Comparison of ENCODE assay signal across 12 cellular contexts in genomic region chr3:48408823-48409281, GRCh38. TPM values are rescaled to one million over a fixed set of nuclear protein-coding genes. Genes with fewer than 3 reads are reported as not detected.
A peak's percentile ranks its signal among the peaks of the same experiment; 100 is the strongest.
DNase-seq lines count a peak whose midpoint lies in the region; ATAC-seq, FAIRE-seq and TF ChIP-seq lines count a peak whose summit lies in the region.
"Had no signal": no experiment of that assay in that cellular context is flagged by ENCODE, and none has a peak within 500 bp of the region (broad histone marks: within the 10 kb centered on the region; RNA-seq: fewer than 3 reads in every experiment).

No MANE protein-coding gene starts in this region.

- peaks cover 15% of the 10 kb centered on the region for H3K27me3 Mint-ChIP-seq in GM23338 (ENCODE audit: insufficient read depth, low read depth, poor library complexity)
- H3K27me3 Mint-ChIP-seq: IgD-negative memory B cell had no signal

- no peaks in the 10 kb centered on the region for H3K27me3 ChIP-seq in GM06990 (replicated peaks; ENCODE audit: control insufficient read depth, insufficient read depth, low read length)
- H3K27me3 ChIP-seq in GM23338 (ENCODE audit: insufficient read depth): no peaks in the 10 kb centered on the region
- no peaks in the 10 kb centered on the region for H3K27me3 ChIP-seq in pancreas
- H3K27me3 ChIP-seq: neutrophil had no signal

- no peak overlapping the region for H3K4me3 Mint-ChIP-seq in GM23338
- H3K4me3 Mint-ChIP-seq: IgD-negative memory B cell had no signal

- DNase-seq in GM06990 (ENCODE audit: extremely low read depth, insufficient read length) (no peak), GM23338 (ENCODE audit: low spot score) (no peak), choroid plexus epithelial cell (ENCODE audit: low read depth) (no peak), pancreas (peak in 4 of 6 donors; percentile 2 to 51 (median 32))

- no peak overlapping the region for H3K4me3 ChIP-seq in GM06990 (replicated peaks; ENCODE audit: low read depth, low read length)
- no peak overlapping the region for H3K4me3 ChIP-seq in GM23338
- no peak overlapping the region for H3K4me3 ChIP-seq in choroid plexus epithelial cell (ENCODE audit: low read depth, low read length)
- no peak overlapping the region for H3K4me3 ChIP-seq in pancreas

- no peaks in the 10 kb centered on the region for H3K79me2 ChIP-seq in GM23338 (replicated peaks; ENCODE audit: insufficient read depth)

- TF ChIP-seq CTCF in GM06990 (IDR thresholded peaks at IDR 0.05; ENCODE audit: insufficient read depth, low read length, poor library complexity, severe bottlenecking) (peak; percentile 26), GM23338 (conservative IDR thresholded peaks at IDR 0.05; ENCODE audit: low read depth in 2 of 2) (peak in 1 of 2 experiments; percentile 59; a peak in 2 of 4 replicates), choroid plexus epithelial cell (conservative IDR thresholded peaks at IDR 0.05; ENCODE audit: low read depth, low read length) (peak; percentile 27), pancreas (IDR thresholded peaks at IDR 0.05) (no peak)

- no peaks in the 10 kb centered on the region for H3K4me1 Mint-ChIP-seq in GM23338

- no peaks in the 10 kb centered on the region; the same call in 1 of the 2 replicates for H3K36me3 ChIP-seq in GM06990 (ENCODE audit: control insufficient read depth, insufficient read depth, low read length)
- peaks cover 16% of the 10 kb centered on the region for H3K36me3 ChIP-seq in GM23338 (ENCODE audit: insufficient read depth)
- H3K36me3 ChIP-seq in pancreas: peaks cover 0 to 76% (median 17%) of the 10 kb centered on the region in 3 donors
- H3K36me3 ChIP-seq: neutrophil had no signal

- H3K27ac ChIP-seq in GM23338 (ENCODE audit: low read depth): no peak overlapping the region
- no peak overlapping the region for H3K27ac ChIP-seq in pancreas
- H3K27ac ChIP-seq: neutrophil had no signal

- FAIRE-seq in pancreas (lab: Jason Lieb, UNC): no peak

- intact Hi-C loops in pancreas (cut with DNase I): no loop called here

- no peaks in the 10 kb centered on the region for H3K4me1 ChIP-seq in GM23338 (ENCODE audit: insufficient read depth)
- H3K4me1 ChIP-seq in pancreas: no peaks in the 10 kb centered on the region

- H4K20me1 ChIP-seq in GM23338 (replicated peaks; ENCODE audit: insufficient read depth): no peaks in the 10 kb centered on the region; the same call in 1 of the 2 replicates

- 85 to 88% methylated on average over 4 of the region's 4 CpGs for WGBS in pancreas, 2 donors

- no peaks in the 10 kb centered on the region for H3K9me3 ChIP-seq in pancreas
- H3K9me3 ChIP-seq: neutrophil had no signal

- H3K36me3 Mint-ChIP-seq in GM23338 (ENCODE audit: low read depth): peaks cover 91% of the 10 kb centered on the region
- H3K36me3 Mint-ChIP-seq: IgD-negative memory B cell had no signal

- H3K27ac Mint-ChIP-seq in GM23338: no peak overlapping the region
- H3K27ac Mint-ChIP-seq: IgD-negative memory B cell had no signal

- H3K9me3 Mint-ChIP-seq in GM23338: no peaks in the 10 kb centered on the region
- H3K9me3 Mint-ChIP-seq: IgD-negative memory B cell had no signal

- H2AFZ ChIP-seq in GM23338: no peak overlapping the region

- ATAC-seq in GM23338 (peak; percentile 53), pancreas (no peak), HG02938 (IDR thresholded peaks at IDR 0.05; ENCODE audit: unreplicated experiment) (no peak), GM21360 (IDR thresholded peaks at IDR 0.05; ENCODE audit: unreplicated experiment) (no peak), GM19455 (IDR thresholded peaks at IDR 0.05; ENCODE audit: unreplicated experiment) (no peak)

- H3K9me2 ChIP-seq in GM23338 (ENCODE audit: insufficient read depth): no peaks in the 10 kb centered on the region

- no peaks in the 10 kb centered on the region for H3F3A ChIP-seq in GM23338 (replicated peaks; ENCODE audit: low read depth)

- H3K4me2 ChIP-seq in GM23338: no peak overlapping the region

TF ChIP-seq in GM23338, 12 proteins besides CTCF, POLR2A, EP300 and RAD21 (continues in another document):
- TF ChIP-seq EZH2 (IDR thresholded peaks at IDR 0.05; ENCODE audit: low read depth, unreplicated experiment) (no peak), ETS1 (IDR thresholded peaks at IDR 0.05) (no peak), ZNF114 (CRISPR knock-in tag; IDR thresholded peaks at IDR 0.05) (no peak), CREB1 (CRISPR knock-in tag; IDR thresholded peaks at IDR 0.05; ENCODE audit: low read depth) (no peak), EZH2phosphoT487 (IDR thresholded peaks at IDR 0.05; ENCODE audit: unreplicated experiment) (no peak), ZNF331 (CRISPR knock-in tag; IDR thresholded peaks at IDR 0.05; ENCODE audit: low read depth) (no peak), REST (IDR thresholded peaks at IDR 0.05; ENCODE audit: unreplicated experiment) (no peak), POLR2AphosphoS5 (IDR thresholded peaks at IDR 0.05; ENCODE audit: low read depth) (no peak), STAT1 (IDR thresholded peaks at IDR 0.05; ENCODE audit: unreplicated experiment) (no peak), NANOG (IDR thresholded peaks at IDR 0.05; ENCODE audit: borderline replicate concordance) (no peak)

RNA-seq across cellular contexts. Expression of gene PLXNB1, which starts 21.0 kb away (rescaled TPM):
- total RNA-seq in GM23338 (2014; rRNA removed; shearing (Covaris generic)): 144 and 164 TPM in 2 replicates
- polyA plus RNA-seq in GM23338 (2016; fragmentation: Nextera tagmentation; extraction: Ambion mirVana): 49.0 and 49.3 TPM in 2 replicates
- total RNA-seq in pancreas: 100 to 1,000 TPM in 1 of 6 donors, 10 to 100 TPM in 5; 47.8 to 103 (median 65.1) TPM
- polyA plus RNA-seq in pancreas: 100 to 1,000 TPM; 286 to 372 TPM
- polyA plus RNA-seq: IgD-negative memory B cell had no signal

RNA-seq across cellular contexts. Expression of gene CCDC51, which starts 31.1 kb away (rescaled TPM):
- total RNA-seq in GM23338 (2014; rRNA removed; shearing (Covaris generic)): 24.1 and 28.9 TPM in 2 replicates
- 20.8 and 22.2 TPM in 2 replicates for polyA plus RNA-seq in GM23338 (2016; fragmentation: Nextera tagmentation; extraction: Ambion mirVana)
- 1 to 10 TPM; 1.6 to 4.3 (median 3.3) TPM for total RNA-seq in pancreas
- polyA plus RNA-seq in pancreas: 1 to 10 TPM; 2.5 to 5.8 TPM

RNA-seq across cellular contexts. Expression of gene TMA7, which starts 31.2 kb away (rescaled TPM):
- total RNA-seq in GM23338 (2014; rRNA removed; shearing (Covaris generic)): 362 and 419 TPM in 2 replicates
- polyA plus RNA-seq in GM23338 (2016; fragmentation: Nextera tagmentation; extraction: Ambion mirVana) (2,089 and 2,333 TPM in 2 replicates), pancreas (100 to 1,000 TPM; 278 to 320 TPM)
- total RNA-seq in pancreas: 10 to 100 TPM; 59.0 to 83.8 (median 68.0) TPM

RNA-seq across cellular contexts. Expression of gene FBXW12, which starts 36.8 kb away (rescaled TPM):
- total RNA-seq in GM23338 (2014; rRNA removed; shearing (Covaris generic)): not detected in 2 replicates
- polyA plus RNA-seq in GM23338 (2016; fragmentation: Nextera tagmentation; extraction: Ambion mirVana) (0.21 and 0.73 TPM in 2 replicates), pancreas (1 to 10 TPM; 2.7 to 5.6 TPM)
- 1 to 10 TPM; 3.3 to 9.6 (median 6.2) TPM for total RNA-seq in pancreas
- total RNA-seq: dermis microvascular lymphatic vessel endothelial cell; NCI-H460; T-helper 1 cell treated with Interleukin-12 subunit alpha and Interleukin-12 subunit beta and Interleukin-4 antibody, amounts not matched to agents 30 ng/mL and 1 ng/mL, for 36 hours had no signal
- polyA plus RNA-seq: IgD-negative memory B cell had no signal

RNA-seq across cellular contexts. Expression of gene ATRIP, which starts 37.7 kb away (rescaled TPM):
- 17.3 and 17.6 TPM in 2 replicates for total RNA-seq in GM23338 (2014; rRNA removed; shearing (Covaris generic))
- 5.8 and 6.1 TPM in 2 replicates for polyA plus RNA-seq in GM23338 (2016; fragmentation: Nextera tagmentation; extraction: Ambion mirVana)
- 1 to 10 TPM; 2.0 to 3.4 (median 2.9) TPM for total RNA-seq in pancreas
- 1 to 10 TPM; 4.3 to 4.8 TPM for polyA plus RNA-seq in pancreas

Comparison
In these comparisons a context has a peak if more than half of its experiments do, and no peak if none do; other contexts are left out.
1. DNase-seq: peak in pancreas (4 of 6); none in GM06990 (single experiment), GM23338 (single experiment) and choroid plexus epithelial cell (single experiment).
2. CTCF ChIP-seq: peak in GM06990 (single experiment) and choroid plexus epithelial cell (single experiment); none in pancreas (0 of 4).